8 cellular contexts compared by ENCODE assay signal in genomic region chr4:167234388-167234881, GRCh38. TPM values are rescaled to one million over a fixed set of nuclear protein-coding genes. Genes with fewer than 3 reads are reported as not detected.
DNase-seq lines count a peak whose midpoint lies in the region; ATAC-seq and TF ChIP-seq lines count a peak whose summit lies in the region.

Gene SPOCK3 (minus strand): TSS chr4:167234494.

- H3K9me3 ChIP-seq in SJSA1 (replicated peaks): no peaks in the 10 kb centered on the region

- no peaks in the 10 kb centered on the region for H3K36me3 Mint-ChIP-seq in type B pancreatic cell

- H3K4me1 ChIP-seq in SJSA1 (replicated peaks): peaks cover 5% of the 10 kb centered on the region

- H3K27me3 ChIP-seq in SJSA1 (replicated peaks): peaks cover 44% of the 10 kb centered on the region

- H3K4me1 Mint-ChIP-seq in type B pancreatic cell (ENCODE audit: unreplicated experiment): no peaks in the 10 kb centered on the region

- H3K27ac Mint-ChIP-seq in type B pancreatic cell: peak within 1 kb of the TSS; percentile 23

- peak within 1 kb of the TSS; percentile 23 for H3K4me3 ChIP-seq in SJSA1

- peak; percentile 3 for DNase-seq in DMS79 treated with DMSO at 0.1 percent for 48 hours (lab: John Stamatoyannopoulos, UW)
- DNase-seq in DMS79 (lab: John Stamatoyannopoulos, UW): no peak
- DNase-seq in SJSA1 (ENCODE audit: low read depth in 1 of 2, low spot score in 2 of 2): peak; percentile 3 to 36
- DNase-seq in midbrain (lab: John Stamatoyannopoulos, UW): peak; percentile 62
- DNase-seq in type B pancreatic cell (ENCODE audit: extremely low spot score, unreplicated experiment): peak; percentile 80

- ATAC-seq in HG03066 (IDR thresholded peaks at IDR 0.05; ENCODE audit: low read depth, unreplicated experiment): peak; percentile 48
- ATAC-seq in esophagus mucosa: peak; percentile 67
- ATAC-seq in GM21737 (IDR thresholded peaks at IDR 0.05; ENCODE audit: unreplicated experiment): no peak

- TF ChIP-seq CTCF in type B pancreatic cell (conservative IDR thresholded peaks at IDR 0.05): no peak

- H3K9me3 Mint-ChIP-seq in type B pancreatic cell: no peaks in the 10 kb centered on the region

- no peak within 1 kb of the TSS for H3K27ac ChIP-seq in SJSA1

- peak within 1 kb of the TSS; percentile 97 for H3K4me3 Mint-ChIP-seq in type B pancreatic cell

- H3K27me3 Mint-ChIP-seq in type B pancreatic cell: peaks cover 63% of the 10 kb centered on the region

- no peaks in the 10 kb centered on the region for H3K36me3 ChIP-seq in SJSA1

RNA-seq across cellular contexts. Expression of gene SPOCK3, which starts in this region (rescaled TPM):
- total RNA-seq in SJSA1 (2014; rRNA removed; shearing (Covaris generic)): not detected in 2 replicates
- total RNA-seq in esophagus mucosa (not detected), type B pancreatic cell (ENCODE audit: low replicate concordance) (7.1 and 10.4 TPM in 2 replicates)

Comparison
In these comparisons a context has a peak if more than half of its experiments do, and no peak if none do; other contexts are left out.
1. Peak in DNase-seq and H3K4me3 ChIP-seq in SJSA1; RNA of the gene not detected or under 1 TPM.
2. Peak in ATAC-seq in esophagus mucosa; RNA of the gene not detected or under 1 TPM.